Comparison of ENCODE assay signal across 8 cellular contexts in genomic region chr16:70065746-70066658, GRCh38. TPM values are rescaled to one million over a fixed set of nuclear protein-coding genes. Genes with fewer than 3 reads are reported as not detected.
DNase-seq lines count a peak whose midpoint lies in the region; ATAC-seq and TF ChIP-seq lines count a peak whose summit lies in the region.
"Not testable (repeated sequence)": the region's sequence is repeated elsewhere in the genome, so short reads cannot be mapped to it uniquely, and the experiment has no call there.

No MANE protein-coding gene starts in this region.

- H3K4me2 ChIP-seq in DOHH2 (ENCODE audit: low read length) = peak overlapping the region; percentile 77
- peak overlapping the region; percentile 87 for H3K4me2 ChIP-seq in GM23248 (ENCODE audit: unreplicated experiment)
- peak overlapping the region; percentile 60; the same call in 1 of the 2 replicates for H3K4me2 ChIP-seq in KMS-11
- peak overlapping the region; percentile 98 for H3K4me2 ChIP-seq in PC-9

- not testable (repeated sequence) for H3K36me3 ChIP-seq in DOHH2 (ENCODE audit: control insufficient read depth, low read length); GM23248 (ENCODE audit: low read depth); KMS-11 (ENCODE audit: insufficient read depth); PC-9 (ENCODE audit: low read depth); muscle layer of colon (ENCODE audit: insufficient read depth, low read length)

- BruUV-seq in PC-9 (replicated peaks; lab: Mats Ljungman, UMichigan) = not testable (repeated sequence)

- in situ Hi-C loops in GM23248 (cut with MboI) = not testable (repeated sequence)

- TF ChIP-seq CTCF in DOHH2 (IDR thresholded peaks at IDR 0.05; ENCODE audit: low read depth, low read length, poor library complexity, severe bottlenecking); KMS-11 (conservative IDR thresholded peaks at IDR 0.05; ENCODE audit: low read depth, low read length); PC-9 (conservative IDR thresholded peaks at IDR 0.05): not testable (repeated sequence)

- H3K4me3 ChIP-seq in DOHH2 (ENCODE audit: low read length) (peak overlapping the region; percentile 74), GM23248 (peak overlapping the region; percentile 91), PC-9 (peak overlapping the region; percentile 62; the same call in 1 of the 2 replicates), muscle layer of colon (ENCODE audit: low read depth in 1 of 2, low read length in 2 of 2) (peak overlapping the region; percentile 11 to 45)
- not testable (repeated sequence) for H3K4me3 ChIP-seq in KMS-11 (IDR thresholded peaks at IDR 0.05; ENCODE audit: insufficient read depth, low read depth, low read length)

- H3K9me2 ChIP-seq in DOHH2 (replicated peaks; ENCODE audit: control insufficient read depth, low read length); GM23248 (ENCODE audit: insufficient read depth); PC-9 (ENCODE audit: insufficient read depth): not testable (repeated sequence)

- H3K4me1 Mint-ChIP-seq in activated T-cell treated with anti-CD3 and anti-CD28 coated beads, Interleukin-2, amount 50 U/mL, for 4 hours (ENCODE audit: low read depth) = peaks cover 12% of the 10 kb centered on the region

- not testable (repeated sequence) for H3K27me3 Mint-ChIP-seq in activated T-cell treated with anti-CD3 and anti-CD28 coated beads, Interleukin-2, amount 50 U/mL, for 4 hours (ENCODE audit: low read depth)

- peaks cover 14% of the 10 kb centered on the region for H3K79me2 ChIP-seq in DOHH2 (ENCODE audit: control insufficient read depth, low read length)
- H3K79me2 ChIP-seq in GM23248 (ENCODE audit: insufficient read depth) = peaks cover 57% of the 10 kb centered on the region
- not testable (repeated sequence) for H3K79me2 ChIP-seq in KMS-11 (ENCODE audit: insufficient read depth, low read depth)
- peaks cover 41% of the 10 kb centered on the region for H3K79me2 ChIP-seq in PC-9 (ENCODE audit: low read depth)

- H3K9me3 ChIP-seq in DOHH2 (ENCODE audit: control insufficient read depth, insufficient read depth, low read length); GM23248 (ENCODE audit: low read depth); PC-9 (ENCODE audit: insufficient read depth, low read depth); muscle layer of colon (ENCODE audit: low read length): not testable (repeated sequence)

- H3K4me3 Mint-ChIP-seq in activated T-cell treated with anti-CD3 and anti-CD28 coated beads, Interleukin-2, amount 50 U/mL, for 4 hours = peak overlapping the region; percentile 82

- CTCF ChIA-PET in PC-9 (lab: Charles Lee) = not testable (repeated sequence)

- ATAC-seq in activated T-cell treated with anti-CD3 and anti-CD28 coated beads, Interleukin-2, amount 50 U/mL, for 4 hours = peak; percentile 94 to 95
- ATAC-seq in esophagus mucosa = peak; percentile 98

- DNase-seq in GM23248 (peak; percentile 91), PC-9 (peak; percentile 69 to 92)
- peak; percentile 94 for DNase-seq in activated T-cell treated with anti-CD3 and anti-CD28 coated beads, Interleukin-2, amount 50 U/mL, for 4 hours
- peak; percentile 80 to 87 for DNase-seq in stimulated activated CD8-positive, alpha-beta memory T cell treated with anti-CD3 and anti-CD28 coated beads, Interleukin-7, amount 100 ng/mL, for 1 hour (ENCODE audit: low read depth in 2 of 2)

- H3K9me3 Mint-ChIP-seq in activated T-cell treated with anti-CD3 and anti-CD28 coated beads, Interleukin-2, amount 50 U/mL, for 4 hours = not testable (repeated sequence)

- H3K27me3 ChIP-seq in DOHH2 (ENCODE audit: control insufficient read depth, low read length); GM23248 (replicated peaks; ENCODE audit: insufficient read depth); KMS-11 (ENCODE audit: insufficient read depth, low read depth); PC-9 (ENCODE audit: insufficient read depth, low read depth); muscle layer of colon (ENCODE audit: control insufficient read depth in 1 of 2, insufficient read depth in 2 of 2, low read length in 2 of 2): not testable (repeated sequence)

- POLR2A ChIA-PET in PC-9 (lab: Charles Lee; ENCODE audit: unreplicated experiment) = interaction anchor here (0.6 kb wide), 1 partner anchor 932 kb away, joined by 5 read pairs; no protein-coding TSS in a partner anchor

- H3K4me1 ChIP-seq in DOHH2 (ENCODE audit: control insufficient read depth, low read length) (peaks cover 19% of the 10 kb centered on the region), GM23248 (ENCODE audit: insufficient read depth) (peaks cover 11% of the 10 kb centered on the region)
- not testable (repeated sequence) for H3K4me1 ChIP-seq in KMS-11 (ENCODE audit: low read depth, poor library complexity, severe bottlenecking); PC-9 (replicated peaks; ENCODE audit: insufficient read depth); muscle layer of colon (ENCODE audit: insufficient read depth, low read length)

- H3K27ac ChIP-seq in DOHH2 (ENCODE audit: low read depth, low read length); KMS-11: not testable (repeated sequence)
- H3K27ac ChIP-seq in GM23248 = peak overlapping the region; percentile 80
- peak overlapping the region; percentile 64 for H3K27ac ChIP-seq in PC-9
- H3K27ac ChIP-seq in muscle layer of colon (ENCODE audit: low read depth, low read length) = peak overlapping the region; percentile 58

- WGBS in GM23248 (ENCODE audit: low coverage in 1 of 2, low lambda C conversion rate in 2 of 2, missing lambda C conversion rate in 2 of 2), 2 experiments = 3 to 4% methylated on average over 50 to 61 of the region's 62 CpGs

- H4K20me1 ChIP-seq in DOHH2 (ENCODE audit: control insufficient read depth, insufficient read depth, low read depth, low read length); GM23248 (ENCODE audit: insufficient read depth); KMS-11 (ENCODE audit: insufficient read depth); PC-9 (ENCODE audit: insufficient read depth): not testable (repeated sequence)

- not testable (repeated sequence) for H3F3A ChIP-seq in DOHH2 (ENCODE audit: control insufficient read depth, insufficient read depth); GM23248 (ENCODE audit: insufficient read depth); PC-9 (ENCODE audit: insufficient read depth, low read depth)

- H2AFZ ChIP-seq in GM23248 (peak overlapping the region; percentile 84), KMS-11 (ENCODE audit: low read depth) (peak overlapping the region; percentile 73), PC-9 (peak overlapping the region; percentile 74; the same call in 1 of the 2 replicates)

- intact Hi-C loops in PC-9 (cut with micrococcal nuclease; ENCODE audit: unreplicated experiment) = not testable (repeated sequence)

- H3K9ac ChIP-seq in GM23248 = peak overlapping the region; percentile 98
- H3K9ac ChIP-seq in KMS-11 = peak overlapping the region; percentile 32; the same call in 1 of the 2 replicates
- not testable (repeated sequence) for H3K9ac ChIP-seq in muscle layer of colon (ENCODE audit: low read length)

- H3K36me3 Mint-ChIP-seq in activated T-cell treated with anti-CD3 and anti-CD28 coated beads, Interleukin-2, amount 50 U/mL, for 4 hours (ENCODE audit: insufficient read depth) = not testable (repeated sequence)

RNA-seq across cellular contexts. Expression of gene PDPR, which starts 48.1 kb away (rescaled TPM):
- total RNA-seq in GM23248 (2014; rRNA removed; shearing (Covaris generic)) = 8.6 and 10.9 TPM in 2 replicates
- polyA plus RNA-seq in GM23248 (2016; fragmentation: Nextera tagmentation; extraction: Ambion mirVana) = 4.9 and 5.3 TPM in 2 replicates
- total RNA-seq in PC-9 (2021) (48.8 and 61.5 TPM in 2 replicates), esophagus mucosa (16.3 TPM)
- 10 to 100 TPM; 15.9 to 34.6 (median 20.9) TPM for total RNA-seq in activated T-cell treated with anti-CD3 and anti-CD28 coated beads, Interleukin-2, amount 50 U/mL, for 4 hours
